8 cellular contexts compared by ENCODE assay signal in genomic region chr11:16739326-16739875, GRCh38. TPM values are rescaled to one million over a fixed set of nuclear protein-coding genes. Genes with fewer than 3 reads are reported as not detected.
DNase-seq lines count a peak whose midpoint lies in the region; ATAC-seq, FAIRE-seq and TF ChIP-seq lines count a peak whose summit lies in the region.

No MANE protein-coding gene starts in this region.

- peak overlapping the region; percentile 87 for H3K4me2 ChIP-seq in PC-9

- CTCF ChIA-PET in PC-9 (lab: Charles Lee): no interaction called here

- H3K9me3 ChIP-seq in PC-9 (ENCODE audit: insufficient read depth, low read depth): no peaks in the 10 kb centered on the region

- intact Hi-C loops in PC-9 (cut with micrococcal nuclease; ENCODE audit: unreplicated experiment): loop anchor here (2.0 kb wide), 1 partner anchor 107 kb away; no protein-coding TSS in a partner anchor

- peaks cover 5% of the 10 kb centered on the region; the same call in 1 of the 2 replicates for H4K20me1 ChIP-seq in PC-9 (ENCODE audit: insufficient read depth)

- H2AFZ ChIP-seq in PC-9: peak overlapping the region; percentile 81

- H3K4me1 ChIP-seq in PC-9 (replicated peaks; ENCODE audit: insufficient read depth): 0 out of 2 replicates have a peak, but pooled peaks cover 8% of the 10 kb centered on the region

- peak overlapping the region; percentile 63; the same call in 1 of the 2 replicates for H3K27ac ChIP-seq in PC-9
- peak overlapping the region; percentile 84 to 100 (median 96) for H3K27ac ChIP-seq in skin epidermis

- TSS peak; percentile 58 for BruUV-seq in PC-9 (replicated peaks; lab: Mats Ljungman, UMichigan)

- ATAC-seq in HG02678 (IDR thresholded peaks at IDR 0.05; ENCODE audit: unreplicated experiment): no peak

- no peak for FAIRE-seq in urothelium cell line (lab: Jason Lieb, UNC)

- H3K9me2 ChIP-seq in PC-9 (ENCODE audit: insufficient read depth): no peaks in the 10 kb centered on the region

- peaks cover 57% of the 10 kb centered on the region for H3K79me2 ChIP-seq in PC-9 (ENCODE audit: low read depth)

- POLR2A ChIA-PET in PC-9 (lab: Charles Lee; ENCODE audit: unreplicated experiment): no interaction called here

- H3K4me3 ChIP-seq in H7 (ENCODE audit: insufficient read depth, low read depth, low read length) (peak overlapping the region; percentile 71), PC-9 (peak overlapping the region; percentile 71), skin epidermis (peak overlapping the region; percentile 56 to 80 (median 77))

- H3F3A ChIP-seq in PC-9 (ENCODE audit: insufficient read depth, low read depth): no peaks in the 10 kb centered on the region

- H3K36me3 ChIP-seq in H7 (replicated peaks; ENCODE audit: control insufficient read depth, insufficient read depth, low read length): peaks cover 2% of the 10 kb centered on the region; the same call in 1 of the 2 replicates
- 0 out of 2 replicates have a peak, but pooled peaks cover 3% of the 10 kb centered on the region for H3K36me3 ChIP-seq in PC-9 (ENCODE audit: low read depth)

- TF ChIP-seq CTCF in PC-9 (conservative IDR thresholded peaks at IDR 0.05): no peak

- no peaks in the 10 kb centered on the region for H3K27me3 ChIP-seq in H7 (ENCODE audit: control insufficient read depth, insufficient read depth, low read length)
- H3K27me3 ChIP-seq in PC-9 (ENCODE audit: insufficient read depth, low read depth): no peaks in the 10 kb centered on the region

- DNase-seq in H7 (no peak), PC-9 (no peak), glomerular visceral epithelial cell (ENCODE audit: extremely low spot score) (peak; percentile 16), urothelium cell line (ENCODE audit: low spot score) (no peak), cerebellar nuclear complex (lab: John Stamatoyannopoulos, UW) (no peak), epidermal melanocyte (ENCODE audit: insufficient read length, low spot score) (no peak)

RNA-seq across cellular contexts. Expression of gene C11orf58, which starts 1.0 kb away (rescaled TPM):
- 118 and 127 TPM in 2 replicates for total RNA-seq in H7 (2014; rRNA removed; shearing (Covaris generic))
- total RNA-seq in PC-9 (2021): 82.3 and 84.1 TPM in 2 replicates
